8 cellular contexts compared by ENCODE assay signal in the genomic region with DNA sequence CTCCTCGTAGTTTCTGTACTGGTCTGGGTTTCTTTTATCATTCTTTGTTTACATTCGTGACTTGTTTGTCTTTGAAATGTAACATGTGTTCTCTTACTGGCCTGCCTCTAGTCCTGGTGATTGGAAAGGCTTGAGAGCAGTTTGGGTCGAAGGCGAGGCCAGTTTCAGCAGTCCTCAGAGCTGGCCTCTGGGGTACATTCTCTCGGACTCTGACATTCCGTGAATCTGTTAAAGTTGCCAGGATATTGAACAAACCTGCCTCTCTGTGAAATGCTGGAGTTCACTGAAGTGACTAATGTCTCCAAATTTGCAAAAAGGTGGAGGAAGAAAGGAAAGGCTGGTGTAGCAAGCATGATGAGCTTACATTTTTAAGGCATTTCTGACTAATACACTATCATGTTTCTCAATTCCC. TPM values are rescaled to one million over a fixed set of nuclear protein-coding genes. Genes with fewer than 3 reads are reported as not detected.
DNase-seq lines count a peak whose midpoint lies in the region; ATAC-seq and TF ChIP-seq lines count a peak whose summit lies in the region.

No MANE protein-coding gene starts in this region.

- H3K27me3 ChIP-seq in right cardiac atrium (ENCODE audit: control insufficient read depth, insufficient read depth), result no peaks in the 10 kb centered on the region
- H3K27me3 ChIP-seq in prostate gland (replicated peaks; ENCODE audit: insufficient read depth), result no peaks in the 10 kb centered on the region

- no peak for TF ChIP-seq EP300 in Ishikawa (IDR thresholded peaks at IDR 0.05; ENCODE audit: borderline replicate concordance)

- H3K4me3 ChIP-seq in right cardiac atrium (ENCODE audit: low read length) (peak overlapping the region; percentile 98), prostate gland (peak overlapping the region; percentile 86 to 93)

- no peaks in the 10 kb centered on the region for H3K9me3 ChIP-seq in right cardiac atrium (ENCODE audit: control insufficient read depth, low read length)
- H3K9me3 ChIP-seq in prostate gland, result no peaks in the 10 kb centered on the region

- ATAC-seq in right cardiac atrium (peak; percentile 56 to 63), HG02973 (IDR thresholded peaks at IDR 0.05; ENCODE audit: unreplicated experiment) (no peak)

- intact Hi-C loops in right cardiac atrium (cut with DNase I) (loop anchor here in 3 of 4 donors (5.0 to 10.0 kb wide), 3 partner anchors 54 to 266 kb away; no protein-coding TSS in a partner anchor), prostate gland (cut with DNase I) (no loop called here)

- TF ChIP-seq POLR2A in prostate gland (IDR thresholded peaks at IDR 0.05), result no peak

- DNase-seq in Daoy (ENCODE audit: low read depth) (peak; percentile 38), amniotic epithelial cell (ENCODE audit: low read depth) (peak; percentile 54), right cardiac atrium (peak in 1 of 3 donors; percentile 60), prostate gland (ENCODE audit: low spot score) (peak; percentile 15), NCI-H2227 (lab: John Stamatoyannopoulos, UW; ENCODE audit: unreplicated experiment) (no peak), 8988T (no peak)

- TF ChIP-seq RAD21 in Ishikawa (IDR thresholded peaks at IDR 0.05; ENCODE audit: low read depth), result no peak

- peak overlapping the region; percentile 24 for H3K27ac ChIP-seq in right cardiac atrium (ENCODE audit: low read length)
- peak overlapping the region; percentile 92 to 94 for H3K27ac ChIP-seq in prostate gland

- WGBS in right cardiac atrium, result under 1% methylated on average over 6 of the region's 6 CpGs
- 0% methylated on average over 6 of the region's 6 CpGs for WGBS in prostate gland

- no peaks in the 10 kb centered on the region for H3K36me3 ChIP-seq in prostate gland

- TF ChIP-seq CTCF in prostate gland (IDR thresholded peaks at IDR 0.05), result no peak

- H3K4me1 ChIP-seq in right cardiac atrium (ENCODE audit: control insufficient read depth, insufficient read depth, low read length), result peaks cover 3% of the 10 kb centered on the region
- no peaks in the 10 kb centered on the region for H3K4me1 ChIP-seq in prostate gland (replicated peaks)

TF ChIP-seq in Ishikawa, 13 proteins besides CTCF, POLR2A, EP300 and RAD21:
- TF ChIP-seq ZBTB7A (IDR thresholded peaks at IDR 0.05; ENCODE audit: low read depth) (no peak), EGR1 (IDR thresholded peaks at IDR 0.05) (no peak), TCF12 (IDR thresholded peaks at IDR 0.05; ENCODE audit: low read depth) (no peak), CEBPB (IDR thresholded peaks at IDR 0.05) (no peak), FOXM1 (IDR thresholded peaks at IDR 0.05; ENCODE audit: borderline replicate concordance, low read depth) (peak; percentile 79; the same call in 1 of the 2 replicates), NFIC (IDR thresholded peaks at IDR 0.05) (no peak), CREB1 (IDR thresholded peaks at IDR 0.05; ENCODE audit: low read depth) (no peak)
- TF ChIP-seq, protein P1, sequence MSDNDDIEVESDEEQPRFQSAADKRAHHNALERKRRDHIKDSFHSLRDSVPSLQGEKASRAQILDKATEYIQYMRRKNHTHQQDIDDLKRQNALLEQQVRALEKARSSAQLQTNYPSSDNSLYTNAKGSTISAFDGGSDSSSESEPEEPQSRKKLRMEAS (IDR thresholded peaks at IDR 0.05), result peak; percentile 44
- TF ChIP-seq, protein P2, sequence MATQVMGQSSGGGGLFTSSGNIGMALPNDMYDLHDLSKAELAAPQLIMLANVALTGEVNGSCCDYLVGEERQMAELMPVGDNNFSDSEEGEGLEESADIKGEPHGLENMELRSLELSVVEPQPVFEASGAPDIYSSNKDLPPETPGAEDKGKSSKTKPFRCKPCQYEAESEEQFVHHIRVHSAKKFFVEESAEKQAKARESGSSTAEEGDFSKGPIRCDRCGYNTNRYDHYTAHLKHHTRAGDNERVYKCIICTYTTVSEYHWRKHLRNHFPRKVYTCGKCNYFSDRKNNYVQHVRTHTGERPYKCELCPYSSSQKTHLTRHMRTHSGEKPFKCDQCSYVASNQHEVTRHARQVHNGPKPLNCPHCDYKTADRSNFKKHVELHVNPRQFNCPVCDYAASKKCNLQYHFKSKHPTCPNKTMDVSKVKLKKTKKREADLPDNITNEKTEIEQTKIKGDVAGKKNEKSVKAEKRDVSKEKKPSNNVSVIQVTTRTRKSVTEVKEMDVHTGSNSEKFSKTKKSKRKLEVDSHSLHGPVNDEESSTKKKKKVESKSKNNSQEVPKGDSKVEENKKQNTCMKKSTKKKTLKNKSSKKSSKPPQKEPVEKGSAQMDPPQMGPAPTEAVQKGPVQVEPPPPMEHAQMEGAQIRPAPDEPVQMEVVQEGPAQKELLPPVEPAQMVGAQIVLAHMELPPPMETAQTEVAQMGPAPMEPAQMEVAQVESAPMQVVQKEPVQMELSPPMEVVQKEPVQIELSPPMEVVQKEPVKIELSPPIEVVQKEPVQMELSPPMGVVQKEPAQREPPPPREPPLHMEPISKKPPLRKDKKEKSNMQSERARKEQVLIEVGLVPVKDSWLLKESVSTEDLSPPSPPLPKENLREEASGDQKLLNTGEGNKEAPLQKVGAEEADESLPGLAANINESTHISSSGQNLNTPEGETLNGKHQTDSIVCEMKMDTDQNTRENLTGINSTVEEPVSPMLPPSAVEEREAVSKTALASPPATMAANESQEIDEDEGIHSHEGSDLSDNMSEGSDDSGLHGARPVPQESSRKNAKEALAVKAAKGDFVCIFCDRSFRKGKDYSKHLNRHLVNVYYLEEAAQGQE (IDR thresholded peaks at IDR 0.05; ENCODE audit: low read depth), result no peak

RNA-seq across cellular contexts. Expression of gene PLEKHA5, which starts 1.5 kb away (rescaled TPM):
- 15.3 and 19.9 TPM in 2 replicates for total RNA-seq in Daoy (2014; rRNA removed; shearing (Covaris generic))
- 10 to 100 TPM; 51.0 to 88.0 (median 74.8) TPM for total RNA-seq in right cardiac atrium
- polyA plus RNA-seq in right cardiac atrium, result 47.3 TPM
- total RNA-seq in prostate gland, result 10 to 100 TPM; 24.4 to 41.7 TPM

Comparison
In these comparisons a context has a peak if more than half of its experiments do, and no peak if none do; other contexts are left out.
1. DNase-seq: peak in Daoy (single experiment), amniotic epithelial cell (single experiment) and prostate gland (single experiment); none in NCI-H2227 (single experiment) and 8988T (single experiment).